In the genomic region with DNA sequence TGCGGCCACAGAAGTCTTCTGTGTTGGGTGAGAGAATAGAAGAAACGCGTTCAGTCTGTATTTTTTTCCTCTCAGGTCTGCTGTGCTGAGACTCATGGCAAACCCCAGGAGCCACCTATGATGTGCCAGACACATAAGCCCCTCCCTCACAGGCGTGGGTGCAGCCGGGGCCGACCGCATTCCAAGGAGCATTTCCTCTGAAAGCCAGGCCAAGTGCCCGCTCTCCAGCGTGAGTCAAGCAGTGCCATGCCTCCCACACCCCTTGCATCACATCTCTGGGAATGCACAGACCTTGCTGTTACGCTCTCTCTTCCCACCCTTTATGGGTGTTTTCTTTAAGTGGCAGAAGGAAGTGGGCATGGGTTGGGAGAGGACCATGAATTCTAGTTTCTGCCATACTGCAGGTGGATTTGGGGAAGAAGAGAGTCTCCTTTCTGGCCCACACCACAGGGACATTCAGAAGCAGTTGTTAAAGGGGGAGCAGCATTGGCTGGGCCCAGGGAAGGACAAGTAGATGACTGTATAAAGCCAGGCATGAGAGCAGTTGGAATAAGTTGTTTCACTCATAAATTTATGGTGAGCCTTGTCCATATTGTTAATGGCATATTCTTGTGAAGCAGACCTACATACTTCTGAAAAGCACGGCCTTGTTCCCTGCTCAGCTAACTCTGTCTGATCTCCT, we compare ENCODE assay signal across 9 cellular contexts. TPM values are rescaled to one million over a fixed set of nuclear protein-coding genes. Genes with fewer than 3 reads are reported as not detected.
DNase-seq lines count a peak whose midpoint lies in the region; ATAC-seq and TF ChIP-seq lines count a peak whose summit lies in the region.
"Had no signal": no experiment of that assay in that cellular context is flagged by ENCODE, and none has a peak within 500 bp of the region (broad histone marks: within the 10 kb centered on the region; RNA-seq: fewer than 3 reads in every experiment).

No MANE protein-coding gene starts in this region.

- H3K4me3 ChIP-seq in fibroblast of mammary gland (ENCODE audit: control insufficient read depth, low read depth, low read length) (no peak overlapping the region), skeletal muscle cell (ENCODE audit: low read depth, low read length) (no peak overlapping the region), Caco-2 (ENCODE audit: low read depth, low read length) (no peak overlapping the region)

- no peaks in the 10 kb centered on the region for H3K4me1 Mint-ChIP-seq in Caco-2 (ENCODE audit: low read depth, unreplicated experiment)

- no peaks in the 10 kb centered on the region for H3K9me3 Mint-ChIP-seq in Caco-2 (ENCODE audit: unreplicated experiment)

- no peaks in the 10 kb centered on the region for H3K9me3 ChIP-seq in Caco-2

- H3K27me3 ChIP-seq in Caco-2 (replicated peaks; ENCODE audit: control insufficient read depth, insufficient read depth, low read length): no peaks in the 10 kb centered on the region

- peak overlapping the region; percentile 91 for H3K27ac ChIP-seq in RWPE1

- no peak for TF ChIP-seq CTCF in RWPE1 (conservative IDR thresholded peaks at IDR 0.05; ENCODE audit: low read depth)
- TF ChIP-seq CTCF in fibroblast of mammary gland (conservative IDR thresholded peaks at IDR 0.05; ENCODE audit: control insufficient read depth, insufficient read depth, low read depth, low read length): no peak
- TF ChIP-seq CTCF in Caco-2 (IDR thresholded peaks at IDR 0.05; ENCODE audit: insufficient read depth in 1 of 2, low read depth in 1 of 2, low read length in 1 of 2, severe bottlenecking in 1 of 2, unreplicated experiment in 1 of 2): no peak

- CTCF ChIA-PET in RWPE1 (lab: Yijun Ruan, JAX) (no interaction called here), Caco-2 (lab: Charles Lee) (no interaction called here)

- intact Hi-C loops in Caco-2 (cut with micrococcal nuclease; ENCODE audit: unreplicated experiment): no loop called here

- H3K4me3 Mint-ChIP-seq in Caco-2 (ENCODE audit: unreplicated experiment): no peak overlapping the region

- BruUV-seq in Caco-2 (replicated peaks; lab: Mats Ljungman, UMichigan): no TSS peak

- no peaks in the 10 kb centered on the region for H3K36me3 ChIP-seq in Caco-2 (ENCODE audit: control insufficient read depth, insufficient read depth, low read length)

- POLR2A ChIA-PET in RWPE1 (lab: Yijun Ruan, JAX; ENCODE audit: low non-redundant PET) (no interaction called here), Caco-2 (lab: Charles Lee) (no interaction called here)

- H3K27me3 Mint-ChIP-seq in Caco-2 (ENCODE audit: insufficient read depth, unreplicated experiment): no peaks in the 10 kb centered on the region

- H3K27ac Mint-ChIP-seq in Caco-2 (ENCODE audit: unreplicated experiment): no peak overlapping the region

- H3K36me3 Mint-ChIP-seq in Caco-2 (ENCODE audit: insufficient read depth, unreplicated experiment): no peaks in the 10 kb centered on the region

- peak; percentile 53 for DNase-seq in GM04503 (ENCODE audit: low read depth)
- peak; percentile 96 for DNase-seq in RWPE1 (ENCODE audit: low spot score)
- peak; percentile 30 for DNase-seq in fibroblast of mammary gland (ENCODE audit: low read depth)
- DNase-seq in skeletal muscle cell (ENCODE audit: low read depth): peak; percentile 12
- DNase-seq in NCI-H2029 (lab: John Stamatoyannopoulos, UW): no peak
- DNase-seq in NCI-H1417 treated with DMSO at 0.1 percent for 48 hours (lab: John Stamatoyannopoulos, UW): no peak
- DNase-seq in Caco-2: no peak
- DNase-seq: NCI-H2107 had no signal

- no peak for ATAC-seq in GM18498 (IDR thresholded peaks at IDR 0.05; ENCODE audit: unreplicated experiment)

- no peaks in the 10 kb centered on the region for H3K4me1 ChIP-seq in Caco-2

RNA-seq across cellular contexts. Expression of gene TFAP2A, which starts 37.1 kb away (rescaled TPM):
- total RNA-seq in Caco-2 (2022): 6.3 and 8.7 TPM in 2 replicates

Comparison
In these comparisons a context has a peak if more than half of its experiments do, and no peak if none do; other contexts are left out.
1. DNase-seq: peak in GM04503 (single experiment), RWPE1 (single experiment), fibroblast of mammary gland (single experiment) and skeletal muscle cell (single experiment); none in NCI-H2029 (single experiment), NCI-H1417 treated with DMSO at 0.1 percent for 48 hours (single experiment) and Caco-2 (0 of 2).